Comparison of ENCODE assay signal across 1 cellular context in genomic region chr9:137275937-137276756, GRCh38.
TF ChIP-seq lines count a peak whose summit lies in the region.

No MANE protein-coding gene starts in this region.

TF ChIP-seq in GM23338, 12 proteins besides CTCF, POLR2A, EP300 and RAD21 (continued from another document):
- TF ChIP-seq ZNF462 (CRISPR knock-in tag; IDR thresholded peaks at IDR 0.05) (no peak), ETS1 (IDR thresholded peaks at IDR 0.05) (no peak), ZNF114 (CRISPR knock-in tag; IDR thresholded peaks at IDR 0.05) (no peak), NANOG (IDR thresholded peaks at IDR 0.05; ENCODE audit: borderline replicate concordance) (no peak), EZH2phosphoT487 (IDR thresholded peaks at IDR 0.05; ENCODE audit: unreplicated experiment) (no peak), REST (IDR thresholded peaks at IDR 0.05; ENCODE audit: unreplicated experiment) (no peak)
TF ChIP-seq in GM23338: peak in this region for 0.
